ENCODE assay signal across 10 cellular contexts in genomic region chr2:1721706-1722483, GRCh38. TPM values are rescaled to one million over a fixed set of nuclear protein-coding genes. Genes with fewer than 3 reads are reported as not detected.
A peak's percentile ranks its signal among the peaks of the same experiment; 100 is the strongest.
DNase-seq lines count a peak whose midpoint lies in the region; ATAC-seq and TF ChIP-seq lines count a peak whose summit lies in the region.
"Had no signal": no experiment of that assay in that cellular context is flagged by ENCODE, and none has a peak within 500 bp of the region (broad histone marks: within the 10 kb centered on the region; RNA-seq: fewer than 3 reads in every experiment).

No MANE protein-coding gene starts in this region.

- ATAC-seq in right lobe of liver (peak; percentile 23 to 76 (median 48)), GM18505 (IDR thresholded peaks at IDR 0.05; ENCODE audit: unreplicated experiment) (no peak), GM23338 (no peak), GM19328 (IDR thresholded peaks at IDR 0.05; ENCODE audit: unreplicated experiment) (no peak)

- intact Hi-C loops in right lobe of liver (cut with DNase I), result no loop called here

- WGBS in right lobe of liver (ENCODE audit: insufficient coverage, low coverage, low lambda C conversion rate, missing lambda C conversion rate), result 63% methylated on average over 14 of the region's 16 CpGs
- 67 to 71% methylated on average over 16 of the region's 16 CpGs for WGBS in tibial nerve, 2 donors

- H3K9me2 ChIP-seq in GM23338 (ENCODE audit: insufficient read depth), result 0 out of 2 replicates have a peak, but pooled peaks cover 12% of the 10 kb centered on the region

- no peak overlapping the region for H3K4me3 ChIP-seq in right lobe of liver
- H3K4me3 ChIP-seq in tibial nerve, result no peak overlapping the region
- H3K4me3 ChIP-seq in GM23338, result no peak overlapping the region

- TF ChIP-seq CTCF in right lobe of liver (IDR thresholded peaks at IDR 0.05) (no peak), tibial nerve (IDR thresholded peaks at IDR 0.05) (no peak), GM23338 (conservative IDR thresholded peaks at IDR 0.05; ENCODE audit: low read depth in 2 of 2) (no peak)

- H3K27me3 Mint-ChIP-seq in GM23338 (ENCODE audit: insufficient read depth, low read depth, poor library complexity), result peaks cover 2% of the 10 kb centered on the region
- H3K27me3 Mint-ChIP-seq: activated naive CD8-positive, alpha-beta T cell treated with anti-CD3 and anti-CD28 coated beads, Interleukin-2, amount 10 ng/mL, durations not matched to agents 7 days and 5 days had no signal

- peaks cover 2% of the 10 kb centered on the region; the same call in 1 of the 3 replicates for H3K36me3 Mint-ChIP-seq in GM23338 (ENCODE audit: low read depth)
- H3K36me3 Mint-ChIP-seq: activated naive CD8-positive, alpha-beta T cell treated with anti-CD3 and anti-CD28 coated beads, Interleukin-2, amount 10 ng/mL, durations not matched to agents 7 days and 5 days had no signal

- DNase-seq in M059J (ENCODE audit: low read depth), result peak; percentile 95
- peak; percentile 63 for DNase-seq in dedifferentiated amniotic fluid mesenchymal stem cell (ENCODE audit: extremely low spot score)
- DNase-seq in right lobe of liver, result peak in 1 of 3 donors; percentile 17
- DNase-seq in tibial nerve (ENCODE audit: low spot score in 2 of 2), result no peak
- DNase-seq in GM23338 (ENCODE audit: low spot score), result no peak
- DNase-seq in erythroblast (lab: John Stamatoyannopoulos, UW), result no peak
- DNase-seq: activated naive CD8-positive, alpha-beta T cell treated with anti-CD3 and anti-CD28 coated beads, Interleukin-2, amount 10 ng/mL, durations not matched to agents 7 days and 5 days; T-helper 2 cell had no signal

- no peak overlapping the region for H3K4me2 ChIP-seq in GM23338

- H3K4me1 Mint-ChIP-seq in GM23338, result peaks cover 26% of the 10 kb centered on the region
- H3K4me1 Mint-ChIP-seq: activated naive CD8-positive, alpha-beta T cell treated with anti-CD3 and anti-CD28 coated beads, Interleukin-2, amount 10 ng/mL, durations not matched to agents 7 days and 5 days had no signal

- no peak overlapping the region for H2AFZ ChIP-seq in GM23338

- H3F3A ChIP-seq in GM23338 (replicated peaks; ENCODE audit: low read depth), result no peaks in the 10 kb centered on the region

- H3K27me3 ChIP-seq in right lobe of liver, result no peaks in the 10 kb centered on the region
- no peaks in the 10 kb centered on the region for H3K27me3 ChIP-seq in tibial nerve
- H3K27me3 ChIP-seq in GM23338 (ENCODE audit: insufficient read depth), result no peaks in the 10 kb centered on the region

- H3K9me3 Mint-ChIP-seq in GM23338, result no peaks in the 10 kb centered on the region; the same call in 2 of the 3 replicates
- H3K9me3 Mint-ChIP-seq: activated naive CD8-positive, alpha-beta T cell treated with anti-CD3 and anti-CD28 coated beads, Interleukin-2, amount 10 ng/mL, durations not matched to agents 7 days and 5 days had no signal

- no peak overlapping the region for H3K4me3 Mint-ChIP-seq in GM23338
- H3K4me3 Mint-ChIP-seq: activated naive CD8-positive, alpha-beta T cell treated with anti-CD3 and anti-CD28 coated beads, Interleukin-2, amount 10 ng/mL, durations not matched to agents 7 days and 5 days had no signal

- H3K4me1 ChIP-seq in right lobe of liver (no peaks in the 10 kb centered on the region), tibial nerve (peaks cover 0 to 50% (median 12%) of the 10 kb centered on the region in 4 donors), GM23338 (ENCODE audit: insufficient read depth) (peaks cover 3% of the 10 kb centered on the region; the same call in 1 of the 2 replicates)

- no peak for TF ChIP-seq POLR2A in right lobe of liver (IDR thresholded peaks at IDR 0.05)
- TF ChIP-seq POLR2A in tibial nerve (IDR thresholded peaks at IDR 0.05), result no peak
- TF ChIP-seq POLR2A in GM18505 (IDR thresholded peaks at IDR 0.05; ENCODE audit: borderline replicate concordance, extremely low read depth, insufficient read depth, insufficient read length), result no peak
- TF ChIP-seq POLR2A in erythroblast (IDR thresholded peaks at IDR 0.05; ENCODE audit: low read length), result no peak

- peaks cover 5% of the 10 kb centered on the region; the same call in 1 of the 2 replicates for H4K20me1 ChIP-seq in GM23338 (replicated peaks; ENCODE audit: insufficient read depth)

- H3K27ac ChIP-seq in right lobe of liver (peak overlapping the region; percentile 26 to 72 (median 37)), tibial nerve (peak overlapping the region in 3 of 4 donors; percentile 54 to 82 (median 64)), GM23338 (ENCODE audit: low read depth) (no peak overlapping the region)

- H3K79me2 ChIP-seq in GM23338 (replicated peaks; ENCODE audit: insufficient read depth), result peaks cover 82% of the 10 kb centered on the region

- H3K9me3 ChIP-seq in right lobe of liver, result no peaks in the 10 kb centered on the region
- H3K9me3 ChIP-seq in tibial nerve, result no peaks in the 10 kb centered on the region

- H3K36me3 ChIP-seq in right lobe of liver, result no peaks in the 10 kb centered on the region
- H3K36me3 ChIP-seq in tibial nerve, result no peaks in the 10 kb centered on the region
- H3K36me3 ChIP-seq in GM23338 (ENCODE audit: insufficient read depth), result no peaks in the 10 kb centered on the region

- no peak overlapping the region for H3K27ac Mint-ChIP-seq in GM23338
- H3K27ac Mint-ChIP-seq: activated naive CD8-positive, alpha-beta T cell treated with anti-CD3 and anti-CD28 coated beads, Interleukin-2, amount 10 ng/mL, durations not matched to agents 7 days and 5 days had no signal

- TF ChIP-seq EP300 in tibial nerve (IDR thresholded peaks at IDR 0.05), result no peak

TF ChIP-seq in GM23338, 12 proteins besides CTCF, POLR2A, EP300 and RAD21:
- TF ChIP-seq EZH2phosphoT487 (IDR thresholded peaks at IDR 0.05; ENCODE audit: unreplicated experiment), result no peak
- TF ChIP-seq ETS1 (IDR thresholded peaks at IDR 0.05), result no peak
- no peak for TF ChIP-seq STAT1 (IDR thresholded peaks at IDR 0.05; ENCODE audit: unreplicated experiment)
- no peak for TF ChIP-seq NANOG (IDR thresholded peaks at IDR 0.05; ENCODE audit: borderline replicate concordance)
- no peak for TF ChIP-seq ZNF331 (CRISPR knock-in tag; IDR thresholded peaks at IDR 0.05; ENCODE audit: low read depth)
- TF ChIP-seq CREB1 (CRISPR knock-in tag; IDR thresholded peaks at IDR 0.05; ENCODE audit: low read depth), result no peak
- no peak for TF ChIP-seq POLR2AphosphoS5 (IDR thresholded peaks at IDR 0.05; ENCODE audit: low read depth)

RNA-seq across cellular contexts. Expression of gene PXDN, which starts 22.4 kb away (rescaled TPM):
- 94.5 and 115 TPM in 2 replicates for total RNA-seq in M059J (2014; rRNA removed; shearing (Covaris generic))
- total RNA-seq in right lobe of liver (10 to 100 TPM in 3 of 6 experiments, 1 to 10 TPM in 3; 5.5 to 21.0 (median 11.4) TPM), tibial nerve (10 to 100 TPM; 40.4 to 72.6 (median 52.4) TPM)
- total RNA-seq in GM23338 (2014; rRNA removed; shearing (Covaris generic)), result 216 and 225 TPM in 2 replicates
- 38.5 and 42.2 TPM in 2 replicates for polyA plus RNA-seq in GM23338 (2016; fragmentation: Nextera tagmentation; extraction: Ambion mirVana)

Comparison
In these comparisons a context has a peak if more than half of its experiments do, and no peak if none do; other contexts are left out.
1. DNase-seq: peak in M059J (single experiment) and dedifferentiated amniotic fluid mesenchymal stem cell (single experiment); none in tibial nerve (0 of 2), GM23338 (single experiment) and erythroblast (0 of 2).
2. ATAC-seq: peak in right lobe of liver (4 of 4); none in GM18505 (single experiment), GM23338 (single experiment) and GM19328 (single experiment).